Comparison of ENCODE assay signal across 1 cellular context in genomic region chr21:43343095-43343991, GRCh38.
A peak's percentile ranks its signal among the peaks of the same experiment; 100 is the strongest.
TF ChIP-seq lines count a peak whose summit lies in the region.

No MANE protein-coding gene starts in this region.

TF ChIP-seq in HepG2, 621 proteins besides CTCF, POLR2A, EP300 and RAD21 (continued from another document and continues in another):
- TF ChIP-seq ZNF337 (CRISPR knock-in tag; IDR thresholded peaks at IDR 0.05; ENCODE audit: borderline replicate concordance, low read depth) (no peak), MAFK (conservative IDR thresholded peaks at IDR 0.05 in 1 of 2, IDR thresholded peaks at IDR 0.05 in 1 of 2; ENCODE audit: low read length in 2 of 2) (no peak), ZFP82 (CRISPR knock-in tag; IDR thresholded peaks at IDR 0.05; ENCODE audit: borderline replicate concordance) (no peak), FOSL2 (CRISPR knock-in tag; IDR thresholded peaks at IDR 0.05) (peak; percentile 70), RNF219 (CRISPR knock-in tag; IDR thresholded peaks at IDR 0.05) (no peak), ARNT2 (CRISPR knock-in tag; IDR thresholded peaks at IDR 0.05; ENCODE audit: low read depth) (peak; percentile 39; the same call in 1 of the 2 replicates), ZNF749 (CRISPR knock-in tag; IDR thresholded peaks at IDR 0.05; ENCODE audit: borderline replicate concordance) (no peak), RXRA (CRISPR knock-in tag; IDR thresholded peaks at IDR 0.05) (peak; percentile 99), ZNF33A (CRISPR knock-in tag; IDR thresholded peaks at IDR 0.05; ENCODE audit: borderline replicate concordance) (no peak), ZNF670 (CRISPR knock-in tag; IDR thresholded peaks at IDR 0.05; ENCODE audit: borderline replicate concordance) (no peak), ZNF121 (CRISPR knock-in tag; IDR thresholded peaks at IDR 0.05) (no peak), ZNF574 (CRISPR knock-in tag; IDR thresholded peaks at IDR 0.05) (peak; percentile 78), ZNF12 (CRISPR knock-in tag; IDR thresholded peaks at IDR 0.05) (peak; percentile 25; the same call in 1 of the 2 replicates), MYPOP (CRISPR knock-in tag; IDR thresholded peaks at IDR 0.05) (peak; percentile 25; the same call in 1 of the 2 replicates), ZNF124 (CRISPR knock-in tag; IDR thresholded peaks at IDR 0.05) (no peak), ETV6 (CRISPR knock-in tag; conservative IDR thresholded peaks at IDR 0.05) (no peak), SIN3A (IDR thresholded peaks at IDR 0.05; ENCODE audit: borderline replicate concordance, low read depth, low read length) (no peak), SCMH1 (CRISPR knock-in tag; IDR thresholded peaks at IDR 0.05; ENCODE audit: borderline replicate concordance) (no peak), EEA1 (CRISPR knock-in tag; IDR thresholded peaks at IDR 0.05; ENCODE audit: borderline replicate concordance) (no peak; the same call in 1 of the 2 replicates), MXD1 (CRISPR knock-in tag; IDR thresholded peaks at IDR 0.05) (peak; percentile 53; the same call in 1 of the 2 replicates), ZNF784 (CRISPR knock-in tag; IDR thresholded peaks at IDR 0.05; ENCODE audit: borderline replicate concordance) (peak; percentile 36; the same call in 1 of the 2 replicates), TCF7 (IDR thresholded peaks at IDR 0.05; ENCODE audit: low read depth) (no peak), ZSCAN25 (CRISPR knock-in tag; IDR thresholded peaks at IDR 0.05) (peak; percentile 55; the same call in 1 of the 2 replicates), TCF12 (IDR thresholded peaks at IDR 0.05) (no peak), TCF12 (CRISPR knock-in tag; IDR thresholded peaks at IDR 0.05) (0 out of 2 replicates have a peak, but pooled peaks have one; percentile 42), ZNF205 (CRISPR knock-in tag; IDR thresholded peaks at IDR 0.05) (no peak), ZNF431 (CRISPR knock-in tag; IDR thresholded peaks at IDR 0.05; ENCODE audit: borderline replicate concordance, low read depth) (no peak), ZNF142 (CRISPR knock-in tag; IDR thresholded peaks at IDR 0.05) (peak; percentile 57; the same call in 1 of the 2 replicates), NCOA1 (CRISPR knock-in tag; IDR thresholded peaks at IDR 0.05) (no peak), SALL1 (CRISPR knock-in tag; IDR thresholded peaks at IDR 0.05) (peak; percentile 62), ZNF609 (CRISPR knock-in tag; IDR thresholded peaks at IDR 0.05; ENCODE audit: borderline replicate concordance) (peak; percentile 84), SRSF9 (IDR thresholded peaks at IDR 0.05; ENCODE audit: borderline replicate concordance, insufficient read depth, low read depth, low read length, poor library complexity, severe bottlenecking) (no peak), HNF4A (CRISPR knock-in tag; IDR thresholded peaks at IDR 0.05) (peak; percentile 79), ZNF512B (CRISPR knock-in tag; IDR thresholded peaks at IDR 0.05; ENCODE audit: borderline replicate concordance) (no peak), ARNT (IDR thresholded peaks at IDR 0.05) (no peak)
